8 cellular contexts compared by ENCODE assay signal in genomic region chr3:66499881-66500574, GRCh38.
DNase-seq lines count a peak whose midpoint lies in the region; ATAC-seq and TF ChIP-seq lines count a peak whose summit lies in the region.

No MANE protein-coding gene starts in this region.

- peak overlapping the region; percentile 45 for H3K27ac ChIP-seq in KMS-11

- H3K36me3 ChIP-seq in KMS-11 (ENCODE audit: insufficient read depth), result no peaks in the 10 kb centered on the region

- DNase-seq in EL (peak; percentile 23), activated gamma-delta T cell (lab: John Stamatoyannopoulos, UW) (peak; percentile 33), head of caudate nucleus (peak in 34 of 42 donors; percentile 10 to 70 (median 38)), posterior cingulate gyrus (peak in 9 of 10 donors; percentile 17 to 89 (median 32)), NCI-H510A treated with DMSO at 0.1 percent for 48 hours (lab: John Stamatoyannopoulos, UW) (no peak), UCSD-AML1 (lab: John Stamatoyannopoulos, UW; ENCODE audit: unreplicated experiment) (no peak)

- H3K4me3 ChIP-seq in KMS-11 (IDR thresholded peaks at IDR 0.05; ENCODE audit: insufficient read depth, low read depth, low read length), result peak overlapping the region; percentile 28

- peaks cover 41% of the 10 kb centered on the region for H3K4me1 ChIP-seq in KMS-11 (ENCODE audit: low read depth, poor library complexity, severe bottlenecking)

- peak; percentile 18 for ATAC-seq in GM21576 (IDR thresholded peaks at IDR 0.05; ENCODE audit: unreplicated experiment)

- no peak for TF ChIP-seq CTCF in KMS-11 (conservative IDR thresholded peaks at IDR 0.05; ENCODE audit: low read depth, low read length)

- no peak overlapping the region for H2AFZ ChIP-seq in KMS-11 (ENCODE audit: low read depth)

- H3K4me2 ChIP-seq in KMS-11, result no peak overlapping the region

- H3K27me3 ChIP-seq in KMS-11 (ENCODE audit: insufficient read depth, low read depth), result no peaks in the 10 kb centered on the region

- peak overlapping the region; percentile 77 for H3K9ac ChIP-seq in KMS-11

- H3K79me2 ChIP-seq in KMS-11 (ENCODE audit: insufficient read depth, low read depth), result peaks cover 55% of the 10 kb centered on the region

- H4K20me1 ChIP-seq in KMS-11 (ENCODE audit: insufficient read depth), result no peaks in the 10 kb centered on the region

- intact Hi-C loops in head of caudate nucleus (cut with DNase I), result loop anchor here (2.0 to 10.0 kb wide), 2 partner anchors 93 to 315 kb away; no protein-coding TSS in a partner anchor
- intact Hi-C loops in posterior cingulate gyrus (cut with DNase I), result loop anchor here (2.0 to 10.0 kb wide), 5 partner anchors 15 to 317 kb away; no protein-coding TSS in a partner anchor

Comparison
In these comparisons a context has a peak if more than half of its experiments do, and no peak if none do; other contexts are left out.
1. DNase-seq: peak in EL (single experiment), activated gamma-delta T cell (single experiment), head of caudate nucleus (34 of 42) and posterior cingulate gyrus (9 of 10); none in NCI-H510A treated with DMSO at 0.1 percent for 48 hours (single experiment) and UCSD-AML1 (single experiment).